ENCODE assay signal across 8 cellular contexts in the genomic region with DNA sequence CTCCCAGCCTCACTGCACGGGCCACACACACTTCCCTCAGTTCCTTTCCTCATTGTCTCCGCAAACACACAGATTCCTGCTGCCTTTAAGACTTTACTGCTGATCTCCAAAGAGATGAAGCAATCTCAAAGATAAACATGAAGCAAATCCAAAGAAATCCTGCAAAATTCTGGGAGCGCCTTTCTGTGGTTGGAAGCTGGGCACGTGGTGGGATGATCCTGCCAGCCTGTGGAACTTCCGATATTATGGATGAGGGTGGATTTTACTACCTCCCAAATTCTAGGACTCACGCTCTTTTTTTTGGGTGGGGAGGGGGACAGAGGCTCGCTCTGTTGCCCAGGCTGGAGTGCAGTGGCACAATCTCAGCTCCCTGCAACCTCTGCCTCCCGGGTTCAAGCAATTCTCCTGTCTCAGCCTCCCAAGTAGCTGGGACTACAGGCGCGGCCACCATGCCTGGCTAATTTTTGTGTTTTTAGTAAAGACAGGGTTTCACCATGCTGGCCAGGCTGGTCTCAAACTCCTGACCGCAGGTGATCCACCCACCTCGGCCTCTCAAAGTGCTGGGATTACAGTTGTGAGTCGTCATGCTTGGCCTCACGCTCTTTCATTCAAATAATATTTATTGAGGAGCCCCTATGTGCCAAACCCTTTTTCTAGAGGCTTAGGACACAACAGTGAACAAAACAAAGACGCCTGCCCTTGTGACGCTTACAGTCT. TPM values are rescaled to one million over a fixed set of nuclear protein-coding genes. Genes with fewer than 3 reads are reported as not detected.
"Had no signal": no experiment of that assay in that cellular context is flagged by ENCODE, and none has a peak within 500 bp of the region (broad histone marks: within the 10 kb centered on the region; RNA-seq: fewer than 3 reads in every experiment).

No MANE protein-coding gene starts in this region.

RNA-seq across cellular contexts. Expression of a gene that starts 21.1 kb away (rescaled TPM):
- total RNA-seq: osteocyte had no signal

RNA-seq across cellular contexts. Expression of a gene that starts 41.4 kb away (rescaled TPM):
- total RNA-seq: chondrocyte, mesenteric fat pad, osteocyte, right atrium auricular region, SJCRH30, skeletal muscle tissue had no signal
- polyA plus RNA-seq: heart left ventricle, keratinocyte had no signal
